Comparison of ENCODE assay signal across 1 cellular context in the genomic region with DNA sequence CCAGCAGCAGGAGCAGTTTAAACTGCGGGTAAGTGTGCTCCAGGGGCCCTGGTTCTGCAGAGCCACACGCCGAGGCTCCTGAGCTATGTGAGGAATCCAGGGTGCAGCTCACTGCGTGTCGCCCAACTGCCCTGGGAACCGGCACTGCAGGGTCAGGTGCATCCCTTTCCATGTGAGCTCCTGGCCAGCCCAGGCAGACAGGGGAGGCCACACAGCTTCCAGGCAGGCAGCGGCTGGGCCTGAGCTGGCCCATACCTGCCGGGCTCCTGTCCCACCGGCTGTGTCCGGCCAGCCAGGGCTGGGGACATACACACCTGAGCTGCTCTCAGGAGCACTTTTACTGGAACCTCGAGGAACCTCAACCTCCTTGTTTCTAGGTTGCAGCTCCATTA.
TF ChIP-seq lines count a peak whose summit lies in the region.

No MANE protein-coding gene starts in this region.

TF ChIP-seq in HepG2, 621 proteins besides CTCF, POLR2A, EP300 and RAD21:
- TF ChIP-seq HMG20B (CRISPR knock-in tag; conservative IDR thresholded peaks at IDR 0.05) (no peak), MYNN (CRISPR knock-in tag; IDR thresholded peaks at IDR 0.05; ENCODE audit: low read depth) (no peak), TEAD3 (CRISPR knock-in tag; optimal IDR thresholded peaks at IDR 0.05; ENCODE audit: borderline replicate concordance) (peak; percentile 47)
